ENCODE assay signal across 11 cellular contexts in the genomic region with DNA sequence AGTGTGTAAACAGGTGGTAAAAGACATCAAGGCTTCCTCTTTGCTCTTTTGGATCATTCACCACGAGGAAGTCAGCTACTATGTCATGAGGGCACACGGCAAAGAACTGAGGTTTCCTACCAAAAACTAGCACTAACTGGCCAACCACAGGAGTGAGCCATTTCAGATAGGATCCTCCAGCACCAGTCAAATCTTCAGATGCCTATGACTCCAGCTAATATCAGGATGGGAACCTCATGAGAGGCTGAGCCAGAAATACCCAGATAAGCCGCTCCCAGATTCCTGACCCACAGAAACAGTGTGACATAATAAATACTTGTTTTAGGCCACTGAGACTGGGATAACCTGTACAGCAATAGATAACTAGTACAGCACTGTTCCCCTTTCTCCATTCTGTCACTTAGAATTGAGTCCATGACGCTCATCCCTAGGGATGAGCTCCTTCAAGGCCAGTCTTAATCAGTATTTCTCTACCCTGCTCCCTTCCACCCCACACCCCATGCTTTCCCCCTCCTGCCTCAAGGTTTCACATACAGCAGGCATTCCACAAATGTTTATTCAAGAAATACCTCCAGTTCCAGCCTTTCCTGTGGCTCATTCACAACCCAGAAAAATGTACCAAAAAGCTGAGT.
DNase-seq lines count a peak whose midpoint lies in the region; ATAC-seq and TF ChIP-seq lines count a peak whose summit lies in the region.
"Had no signal": no experiment of that assay in that cellular context is flagged by ENCODE, and none has a peak within 500 bp of the region (broad histone marks: within the 10 kb centered on the region; RNA-seq: fewer than 3 reads in every experiment).

No MANE protein-coding gene starts in this region.

- H3K4me1 Mint-ChIP-seq in neural progenitor cell, result peaks cover 40% of the 10 kb centered on the region

- H3K9ac ChIP-seq in fibroblast of lung (ENCODE audit: insufficient read depth, low read length) (no peak overlapping the region), neural progenitor cell (no peak overlapping the region)

- H3K27me3 ChIP-seq in fibroblast of lung (ENCODE audit: control insufficient read depth, insufficient read depth, low read length) (no peaks in the 10 kb centered on the region), neural progenitor cell (no peaks in the 10 kb centered on the region)
- H3K27me3 ChIP-seq: adrenal gland had no signal

- peaks cover 3% of the 10 kb centered on the region for H3K27me3 Mint-ChIP-seq in neural progenitor cell (ENCODE audit: insufficient read depth, low read depth)

- DNase-seq in Daoy (ENCODE audit: low read depth) (peak; percentile 77), OCI-M1 (lab: John Stamatoyannopoulos, UW) (peak; percentile 10), fibroblast of lung (ENCODE audit: low read depth in 2 of 2) (peak; percentile 33 to 91), neural progenitor cell (ENCODE audit: low spot score) (no peak), GM20000 (ENCODE audit: low spot score) (no peak), NCI-H524 treated with DMSO at 0.1 percent for 48 hours (lab: John Stamatoyannopoulos, UW) (no peak), left colon (no peak)
- DNase-seq: adrenal gland, kidney, NCI-H345 had no signal

- H3K36me3 ChIP-seq in fibroblast of lung (ENCODE audit: control insufficient read depth, insufficient read depth, low read length) (no peaks in the 10 kb centered on the region), neural progenitor cell (no peaks in the 10 kb centered on the region)
- H3K36me3 ChIP-seq: adrenal gland had no signal

- no peaks in the 10 kb centered on the region for H3F3A ChIP-seq in neural progenitor cell (ENCODE audit: low read depth)

- H3K36me3 Mint-ChIP-seq in neural progenitor cell, result peaks cover 5% of the 10 kb centered on the region

- H3K9me3 Mint-ChIP-seq in neural progenitor cell, result peaks cover 5% of the 10 kb centered on the region

- TF ChIP-seq CTCF in fibroblast of lung (conservative IDR thresholded peaks at IDR 0.05 in 1 of 2, IDR thresholded peaks at IDR 0.05 in 1 of 2; ENCODE audit: low read depth in 1 of 2, low read length in 2 of 2) (no peak), neural progenitor cell (IDR thresholded peaks at IDR 0.05) (no peak), GM20000 (IDR thresholded peaks at IDR 0.05; ENCODE audit: extremely low read depth, missing control alignments) (no peak)

- intact Hi-C loops in left colon (cut with DNase I, micrococcal nuclease), result no loop called here

- no peaks in the 10 kb centered on the region for H3K79me2 ChIP-seq in fibroblast of lung (ENCODE audit: control insufficient read depth, insufficient read depth, low read length)
- H3K79me2 ChIP-seq in neural progenitor cell (ENCODE audit: low read depth), result no peaks in the 10 kb centered on the region

- peak overlapping the region; percentile 24 for H3K27ac Mint-ChIP-seq in neural progenitor cell

- H4K20me1 ChIP-seq in fibroblast of lung (ENCODE audit: control insufficient read depth, extremely low read depth, insufficient read depth, low read length), result no peaks in the 10 kb centered on the region
- H4K20me1 ChIP-seq in neural progenitor cell (ENCODE audit: low read depth), result no peaks in the 10 kb centered on the region

- H3K4me1 ChIP-seq in fibroblast of lung (ENCODE audit: control insufficient read depth, extremely low read depth, insufficient read depth, low read length), result peaks cover 30% of the 10 kb centered on the region
- no peaks in the 10 kb centered on the region for H3K4me1 ChIP-seq in neural progenitor cell
- H3K4me1 ChIP-seq: adrenal gland had no signal

- H3K9me3 ChIP-seq in fibroblast of lung (ENCODE audit: control insufficient read depth, insufficient read depth, low read depth, low read length), result no peaks in the 10 kb centered on the region
- H3K9me3 ChIP-seq in neural progenitor cell (ENCODE audit: low read depth), result no peaks in the 10 kb centered on the region
- H3K9me3 ChIP-seq: adrenal gland had no signal

- H3K27ac ChIP-seq in fibroblast of lung (ENCODE audit: insufficient read depth, low read length) (peak overlapping the region; percentile 60), neural progenitor cell (no peak overlapping the region)
- H3K27ac ChIP-seq: adrenal gland had no signal

- H2AFZ ChIP-seq in fibroblast of lung (ENCODE audit: low read length), result peak overlapping the region; percentile 6
- H2AFZ ChIP-seq in neural progenitor cell (replicated peaks), result no peak overlapping the region

- H3K4me3 Mint-ChIP-seq in neural progenitor cell, result no peak overlapping the region

- H3K4me2 ChIP-seq in fibroblast of lung (ENCODE audit: extremely low read depth, insufficient read depth, low read length), result peak overlapping the region; percentile 26
- no peak overlapping the region for H3K4me2 ChIP-seq in neural progenitor cell

- H3K4me3 ChIP-seq in fibroblast of lung (replicated peaks in 1 of 4; ENCODE audit: control extremely low read depth in 1 of 4, insufficient read depth in 1 of 4, low read depth in 3 of 4, low read length in 4 of 4) (no peak overlapping the region), neural progenitor cell (no peak overlapping the region)
- H3K4me3 ChIP-seq: adrenal gland had no signal

- ATAC-seq in GM18907 (IDR thresholded peaks at IDR 0.05; ENCODE audit: unreplicated experiment), result no peak
- no peak for ATAC-seq in left colon

Comparison
In these comparisons a context has a peak if more than half of its experiments do, and no peak if none do; other contexts are left out.
1. DNase-seq: peak in Daoy (single experiment), OCI-M1 (single experiment) and fibroblast of lung (2 of 2); none in neural progenitor cell (single experiment), GM20000 (single experiment), NCI-H524 treated with DMSO at 0.1 percent for 48 hours (single experiment) and left colon (0 of 2).